In the genomic region with DNA sequence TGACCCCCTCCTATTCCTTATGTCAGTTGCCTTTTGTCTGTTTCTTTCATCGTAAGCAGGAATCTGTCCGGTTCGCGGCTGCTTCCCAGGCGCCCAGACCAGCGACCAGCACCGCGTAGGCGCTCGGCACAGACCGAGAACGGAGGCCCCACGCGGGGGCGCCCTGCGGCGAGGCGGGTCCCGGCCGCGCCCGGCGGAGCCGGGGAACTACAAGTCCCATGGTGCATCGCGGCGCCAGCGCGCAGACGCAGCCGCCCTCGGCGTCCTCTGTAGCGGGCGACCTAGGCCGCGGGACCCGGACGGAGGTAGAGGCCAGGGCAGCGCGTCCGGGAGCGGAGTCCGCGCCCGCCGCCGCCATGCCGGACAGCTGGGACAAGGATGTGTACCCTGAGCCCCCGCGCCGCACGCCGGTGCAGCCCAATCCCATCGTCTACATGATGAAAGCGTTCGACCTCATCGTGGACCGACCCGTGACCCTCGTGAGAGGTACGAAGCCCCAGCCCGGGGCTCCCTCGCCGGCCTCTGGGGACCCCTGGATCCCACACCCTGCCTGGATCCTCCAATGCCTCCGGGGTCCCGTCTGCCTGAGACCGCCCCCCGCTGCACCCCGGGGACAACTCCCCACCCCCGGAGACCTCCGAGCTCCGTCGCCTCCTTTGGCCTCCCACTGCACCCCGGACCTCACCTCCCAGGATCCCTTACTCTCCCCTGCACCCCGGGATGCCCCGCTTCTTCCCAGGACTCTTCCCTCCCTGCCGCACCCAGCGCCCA, we compare ENCODE assay signal across 8 cellular contexts. TPM values are rescaled to one million over a fixed set of nuclear protein-coding genes. Genes with fewer than 3 reads are reported as not detected.
DNase-seq lines count a peak whose midpoint lies in the region; TF ChIP-seq lines count a peak whose summit lies in the region.

A gene (plus strand): TSS at position 270 of the 771 bp plus-strand sequence. CDS start 87 bp downstream, at position 357.

- H3F3A ChIP-seq in Loucy (ENCODE audit: low read depth): peaks cover 9% of the 10 kb centered on the region; the same call in 1 of the 2 replicates

- no peaks in the 10 kb centered on the region for H3K9me2 ChIP-seq in Loucy (replicated peaks; ENCODE audit: low read depth, low read length)

- H3K9me3 ChIP-seq in Loucy (ENCODE audit: insufficient read depth, low read depth, low read length): no peaks in the 10 kb centered on the region
- no peaks in the 10 kb centered on the region for H3K9me3 ChIP-seq in SK-N-MC (ENCODE audit: low read depth, low read length)
- peaks cover 1% of the 10 kb centered on the region for H3K9me3 ChIP-seq in thymus (ENCODE audit: control insufficient read depth)

- H3K9ac ChIP-seq in Loucy (ENCODE audit: low read depth, low read length, poor library complexity, severe bottlenecking) (peak within 1 kb of the TSS; percentile 85), SK-N-MC (ENCODE audit: insufficient read length) (peak within 1 kb of the TSS; percentile 94)

- H3K4me2 ChIP-seq in Loucy (ENCODE audit: low read depth, low read length, poor library complexity, severe bottlenecking): peak within 1 kb of the TSS; percentile 70

- H3K9me3 Mint-ChIP-seq in activated naive CD4-positive, alpha-beta T cell treated with anti-CD3 and anti-CD28 coated beads, Interleukin-2, amount 10 ng/mL, durations not matched to agents 7 days and 5 days: no peaks in the 10 kb centered on the region
- no peaks in the 10 kb centered on the region for H3K9me3 Mint-ChIP-seq in osteocyte (ENCODE audit: unreplicated experiment)

- peak within 1 kb of the TSS; percentile 84 for H3K4me3 ChIP-seq in Loucy (ENCODE audit: low read length, poor library complexity, severe bottlenecking)
- peak within 1 kb of the TSS; percentile 98 for H3K4me3 ChIP-seq in SK-N-MC
- H3K4me3 ChIP-seq in thymus (ENCODE audit: low read length): peak within 1 kb of the TSS; percentile 92

- H3K4me1 ChIP-seq in Loucy (ENCODE audit: insufficient read depth, low read length, poor library complexity, severe bottlenecking): peaks cover 6% of the 10 kb centered on the region
- H3K4me1 ChIP-seq in thymus (ENCODE audit: control insufficient read depth, insufficient read depth, low read length): peaks cover 9% of the 10 kb centered on the region

- H3K79me2 ChIP-seq in Loucy (ENCODE audit: insufficient read depth, low read length): peaks cover 40% of the 10 kb centered on the region

- in situ Hi-C loops in G401 (cut with HindIII; ENCODE audit: low sequenced_read_pairs): loop anchor here (10.0 kb wide), 1 partner anchor 105 kb away; no protein-coding TSS in a partner anchor

- peak within 1 kb of the TSS; percentile 94 for H3K27ac Mint-ChIP-seq in activated naive CD4-positive, alpha-beta T cell treated with anti-CD3 and anti-CD28 coated beads, Interleukin-2, amount 10 ng/mL, durations not matched to agents 7 days and 5 days
- peak within 1 kb of the TSS; percentile 76 for H3K27ac Mint-ChIP-seq in osteocyte (ENCODE audit: unreplicated experiment)

- H3K36me3 ChIP-seq in Loucy (ENCODE audit: insufficient read depth, low read length) (peaks cover 16% of the 10 kb centered on the region; the same call in 1 of the 2 replicates), SK-N-MC (ENCODE audit: insufficient read depth, low read length) (peaks cover 27% of the 10 kb centered on the region), thymus (ENCODE audit: control insufficient read depth, insufficient read depth) (peaks cover 19% of the 10 kb centered on the region)

- H3K36me3 Mint-ChIP-seq in activated naive CD4-positive, alpha-beta T cell treated with anti-CD3 and anti-CD28 coated beads, Interleukin-2, amount 10 ng/mL, durations not matched to agents 7 days and 5 days: peaks cover 28% of the 10 kb centered on the region
- peaks cover 14% of the 10 kb centered on the region for H3K36me3 Mint-ChIP-seq in osteocyte (ENCODE audit: unreplicated experiment)

- TF ChIP-seq CTCF in Loucy (conservative IDR thresholded peaks at IDR 0.05; ENCODE audit: low read length) (peak; percentile 56), osteocyte (IDR thresholded peaks at IDR 0.05) (peak; percentile 55)

- H3K27me3 ChIP-seq in Loucy (ENCODE audit: insufficient read depth, low read length, poor library complexity, severe bottlenecking) (peaks cover 6% of the 10 kb centered on the region), thymus (ENCODE audit: control insufficient read depth, insufficient read depth) (peaks cover 2% of the 10 kb centered on the region)

- H3K27ac ChIP-seq in SK-N-MC (peak within 1 kb of the TSS; percentile 70), thymus (ENCODE audit: low read depth) (peak within 1 kb of the TSS; percentile 77)

- H4K20me1 ChIP-seq in Loucy (ENCODE audit: insufficient read depth, low read length, poor library complexity, severe bottlenecking): peaks cover 28% of the 10 kb centered on the region

- CTCF ChIA-PET in activated naive CD4-positive, alpha-beta T cell treated with anti-CD3 and anti-CD28 coated beads, Interleukin-2, amount 10 ng/mL, durations not matched to agents 7 days and 5 days (lab: Charles Lee): interaction anchor here (1.8 kb wide), 1 partner anchor 12 kb away, joined by 4 read pairs; a partner anchor contains a TSS

- peak; percentile 79 for DNase-seq in G401 (ENCODE audit: low spot score)
- peak; percentile 80 for DNase-seq in H4 (ENCODE audit: low spot score)
- no peak for DNase-seq in SK-N-MC (ENCODE audit: low read depth, low spot score)
- DNase-seq in activated naive CD4-positive, alpha-beta T cell treated with anti-CD3 and anti-CD28 coated beads, Interleukin-2, amount 10 ng/mL, durations not matched to agents 7 days and 5 days: peak; percentile 94
- no peak for DNase-seq in glomerular endothelial cell (ENCODE audit: extremely low read depth, low read depth, low spot score)
- peak; percentile 95 for DNase-seq in osteocyte (ENCODE audit: extremely low spot score, unreplicated experiment)

- H3K27me3 Mint-ChIP-seq in activated naive CD4-positive, alpha-beta T cell treated with anti-CD3 and anti-CD28 coated beads, Interleukin-2, amount 10 ng/mL, durations not matched to agents 7 days and 5 days: peaks cover 20% of the 10 kb centered on the region
- H3K27me3 Mint-ChIP-seq in osteocyte (ENCODE audit: unreplicated experiment): no peaks in the 10 kb centered on the region

- WGBS in thymus: under 1% methylated on average over 79 of the region's 79 CpGs

- peak within 1 kb of the TSS; percentile 95 for H3K4me3 Mint-ChIP-seq in activated naive CD4-positive, alpha-beta T cell treated with anti-CD3 and anti-CD28 coated beads, Interleukin-2, amount 10 ng/mL, durations not matched to agents 7 days and 5 days
- H3K4me3 Mint-ChIP-seq in osteocyte (ENCODE audit: unreplicated experiment): peak within 1 kb of the TSS; percentile 96

- peak within 1 kb of the TSS; percentile 92 for H2AFZ ChIP-seq in Loucy (ENCODE audit: low read length)

- H3K4me1 Mint-ChIP-seq in activated naive CD4-positive, alpha-beta T cell treated with anti-CD3 and anti-CD28 coated beads, Interleukin-2, amount 10 ng/mL, durations not matched to agents 7 days and 5 days: peaks cover 44% of the 10 kb centered on the region
- peaks cover 34% of the 10 kb centered on the region for H3K4me1 Mint-ChIP-seq in osteocyte (ENCODE audit: unreplicated experiment)

RNA-seq across cellular contexts. Expression of the gene that starts here (rescaled TPM):
- total RNA-seq in G401 (2014; rRNA removed; shearing (Covaris generic)): 339 and 361 TPM in 2 replicates
- total RNA-seq in H4 (2014; rRNA removed; shearing (Covaris generic)): 360 and 447 TPM in 2 replicates
- total RNA-seq in glomerular endothelial cell (262 and 265 TPM in 2 replicates), osteocyte (126 TPM in 2 replicates)
- polyA plus RNA-seq in thymus: 129 TPM

Comparison
In these comparisons a context has a peak if more than half of its experiments do, and no peak if none do; other contexts are left out.
1. DNase-seq: peak in G401 (single experiment), H4 (single experiment), activated naive CD4-positive, alpha-beta T cell treated with anti-CD3 and anti-CD28 coated beads, Interleukin-2, amount 10 ng/mL, durations not matched to agents 7 days and 5 days (single experiment) and osteocyte (single experiment); none in SK-N-MC (single experiment) and glomerular endothelial cell (single experiment).
2. Peak in every context shown above with its lines, with median percentiles within 50 percentile points of each other: H3K4me3 ChIP-seq.